In genomic region chr20:50930139-50931047, GRCh38 we compare ENCODE assay signal across 7 cellular contexts. TPM values are rescaled to one million over a fixed set of nuclear protein-coding genes. Genes with fewer than 3 reads are reported as not detected.
DNase-seq lines count a peak whose midpoint lies in the region; ATAC-seq and TF ChIP-seq lines count a peak whose summit lies in the region.

No MANE protein-coding gene starts in this region.

- peak overlapping the region; percentile 92 for H3K4me3 Mint-ChIP-seq in T-helper 1 cell treated with Interleukin-12 subunit alpha and Interleukin-12 subunit beta and Interleukin-4 antibody, amounts not matched to agents 30 μg/mL and 1 μg/mL, for 36 hours

- H3K27me3 ChIP-seq in tibial nerve, result no peaks in the 10 kb centered on the region

- POLR2A ChIA-PET in GM10248 (lab: Yijun Ruan, JAX), result interaction anchor here (0.5 to 4.2 kb wide), 7 partner anchors 9 to 967 kb away, joined by 5 to 27 read pairs (median 9); partner anchors contain the start of genes BCAS4, DPM1 and MOCS3

- CTCF ChIA-PET in GM10248 (lab: Yijun Ruan, JAX), result interaction anchor here (0.6 to 13.0 kb wide), 34 partner anchors 10 to 157 kb away, joined by 3 to 220 read pairs (median 6); partner anchors contain the start of genes BCAS4, DPM1 and MOCS3

- 0 to 2% methylated on average over 10 to 50 of the region's 97 CpGs for WGBS in tibial nerve, 2 donors

- no peak for TF ChIP-seq EP300 in tibial nerve (IDR thresholded peaks at IDR 0.05)

- TF ChIP-seq CTCF in mucosa of descending colon (IDR thresholded peaks at IDR 0.05), result no peak
- TF ChIP-seq CTCF in tibial nerve (IDR thresholded peaks at IDR 0.05), result no peak
- no peak for TF ChIP-seq CTCF in GM10248 (IDR thresholded peaks at IDR 0.05; ENCODE audit: control extremely low read depth, extremely low read depth, low read depth, missing control alignments)

- TF ChIP-seq POLR2A in tibial nerve (IDR thresholded peaks at IDR 0.05), result no peak

- intact Hi-C loops in mucosa of descending colon (cut with DNase I, micrococcal nuclease), result no loop called here

- peaks cover 38% of the 10 kb centered on the region for H3K36me3 Mint-ChIP-seq in T-helper 1 cell treated with Interleukin-12 subunit alpha and Interleukin-12 subunit beta and Interleukin-4 antibody, amounts not matched to agents 30 μg/mL and 1 μg/mL, for 36 hours (ENCODE audit: low read depth)

- H3K27ac Mint-ChIP-seq in T-helper 1 cell treated with Interleukin-12 subunit alpha and Interleukin-12 subunit beta and Interleukin-4 antibody, amounts not matched to agents 30 μg/mL and 1 μg/mL, for 36 hours, result peak overlapping the region; percentile 92

- peaks cover 31% of the 10 kb centered on the region for H3K4me1 Mint-ChIP-seq in T-helper 1 cell treated with Interleukin-12 subunit alpha and Interleukin-12 subunit beta and Interleukin-4 antibody, amounts not matched to agents 30 μg/mL and 1 μg/mL, for 36 hours (ENCODE audit: low read depth)

- no peaks in the 10 kb centered on the region for H3K9me3 Mint-ChIP-seq in T-helper 1 cell treated with Interleukin-12 subunit alpha and Interleukin-12 subunit beta and Interleukin-4 antibody, amounts not matched to agents 30 μg/mL and 1 μg/mL, for 36 hours

- ATAC-seq in GM19025 (IDR thresholded peaks at IDR 0.05; ENCODE audit: low read depth, unreplicated experiment), result peak; percentile 9
- peak; percentile 7 for ATAC-seq in HG03139 (IDR thresholded peaks at IDR 0.05; ENCODE audit: unreplicated experiment)
- ATAC-seq in mucosa of descending colon, result no peak

- H3K4me1 ChIP-seq in mucosa of descending colon (ENCODE audit: low read depth) (peaks cover 36% of the 10 kb centered on the region), tibial nerve (peaks cover 0 to 51% (median 32%) of the 10 kb centered on the region in 4 donors)

- H3K9me3 ChIP-seq in mucosa of descending colon (no peaks in the 10 kb centered on the region), tibial nerve (no peaks in the 10 kb centered on the region)

- peak overlapping the region; percentile 95 to 99 (median 99) for H3K27ac ChIP-seq in tibial nerve

- no peaks in the 10 kb centered on the region for H3K27me3 Mint-ChIP-seq in T-helper 1 cell treated with Interleukin-12 subunit alpha and Interleukin-12 subunit beta and Interleukin-4 antibody, amounts not matched to agents 30 μg/mL and 1 μg/mL, for 36 hours (ENCODE audit: low read depth)

- H3K4me3 ChIP-seq in mucosa of descending colon (peak overlapping the region; percentile 89), tibial nerve (peak overlapping the region; percentile 63 to 91 (median 77))

- DNase-seq in effector CD4-positive, alpha-beta T cell, result peak; percentile 3
- DNase-seq in mucosa of descending colon (peak; percentile 35 to 69 (median 68)), tibial nerve (ENCODE audit: low spot score in 2 of 2) (no peak), GM10248 (ENCODE audit: extremely low spot score) (no peak)

- peaks cover 3% of the 10 kb centered on the region for H3K36me3 ChIP-seq in mucosa of descending colon (ENCODE audit: low read depth)
- peaks cover 0 to 26% (median 0%) of the 10 kb centered on the region in 3 donors for H3K36me3 ChIP-seq in tibial nerve

RNA-seq across cellular contexts. Expression of gene ADNP, which starts 0.8 kb away (rescaled TPM):
- 10 to 100 TPM; 51.3 to 68.6 (median 61.4) TPM for total RNA-seq in mucosa of descending colon
- 10 to 100 TPM; 40.2 to 57.9 (median 47.4) TPM for total RNA-seq in tibial nerve

RNA-seq across cellular contexts. Expression of gene DPM1, which starts 27.9 kb away (rescaled TPM):
- total RNA-seq in mucosa of descending colon, result 10 to 100 TPM; 30.9 to 39.5 (median 32.9) TPM
- total RNA-seq in tibial nerve, result 10 to 100 TPM; 29.4 to 54.2 (median 42.7) TPM

RNA-seq across cellular contexts. Expression of gene MOCS3, which starts 28.2 kb away (rescaled TPM):
- total RNA-seq in mucosa of descending colon, result 1 to 10 TPM; 4.0 to 4.4 (median 4.4) TPM
- 1 to 10 TPM; 4.2 to 5.7 (median 5.6) TPM for total RNA-seq in tibial nerve

Comparison
In these comparisons a context has a peak if more than half of its experiments do, and no peak if none do; other contexts are left out.
1. DNase-seq: peak in effector CD4-positive, alpha-beta T cell (single experiment) and mucosa of descending colon (3 of 3); none in tibial nerve (0 of 2) and GM10248 (single experiment).